ENCODE assay signal across 21 cellular contexts in the genomic region with DNA sequence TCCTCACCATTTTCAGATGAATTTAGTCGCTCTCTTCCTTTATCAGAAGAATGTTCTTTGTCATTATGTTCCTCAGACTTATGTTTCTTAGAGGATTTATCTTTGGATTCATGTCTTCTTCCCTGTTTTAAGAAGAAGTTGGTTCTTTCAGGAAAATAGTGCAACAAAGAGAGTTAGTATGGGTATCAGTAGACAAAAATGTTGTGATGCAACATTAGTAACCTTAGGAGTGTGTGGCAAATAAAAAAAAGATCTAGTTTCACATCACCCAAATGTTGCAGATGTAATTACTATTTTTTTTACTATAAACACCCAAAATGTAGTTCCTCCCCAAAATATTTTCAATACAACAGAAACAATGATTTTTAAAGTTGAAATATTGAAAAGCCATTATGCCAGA. TPM values are rescaled to one million over a fixed set of nuclear protein-coding genes. Genes with fewer than 3 reads are reported as not detected.
DNase-seq lines count a peak whose midpoint lies in the region; ATAC-seq and TF ChIP-seq lines count a peak whose summit lies in the region.
"Had no signal": no experiment of that assay in that cellular context is flagged by ENCODE, and none has a peak within 500 bp of the region (broad histone marks: within the 10 kb centered on the region; RNA-seq: fewer than 3 reads in every experiment).

No MANE protein-coding gene starts in this region.

- TF ChIP-seq EP300 in suprapubic skin (IDR thresholded peaks at IDR 0.05) = no peak

- ATAC-seq in WTC11 (no peak), psoas muscle (no peak), sciatic nerve (no peak), right cardiac atrium (no peak)
- no peak for ATAC-seq in central memory CD8-positive, alpha-beta T cell (replicated peaks; ENCODE audit: extremely low read depth, poor library complexity, severe bottlenecking)
- ATAC-seq: GM23338, lower lobe of right lung had no signal

- POLR2A ChIA-PET in activated CD4-positive, alpha-beta T cell treated with anti-CD3 and anti-CD28 coated beads, Interleukin-2, amount 10 ng/mL, durations not matched to agents 7 days and 5 days (lab: Charles Lee) = interaction anchor here (0.6 kb wide), 1 partner anchor 23 kb away, joined by 3 read pairs; no protein-coding TSS in a partner anchor
- POLR2A ChIA-PET in WTC11 (lab: Charles Lee) = no interaction called here

- H3K36me3 Mint-ChIP-seq in activated CD4-positive, alpha-beta T cell treated with anti-CD3 and anti-CD28 coated beads, Interleukin-2, amount 10 ng/mL, durations not matched to agents 7 days and 5 days (ENCODE audit: low read depth) = peaks cover 81% of the 10 kb centered on the region
- H3K36me3 Mint-ChIP-seq in WTC11 = peaks cover 85% of the 10 kb centered on the region
- H3K36me3 Mint-ChIP-seq in central memory CD8-positive, alpha-beta T cell (ENCODE audit: insufficient read depth) = peaks cover 86% of the 10 kb centered on the region

- no peak overlapping the region for H3K4me3 Mint-ChIP-seq in activated CD4-positive, alpha-beta T cell treated with anti-CD3 and anti-CD28 coated beads, Interleukin-2, amount 10 ng/mL, durations not matched to agents 7 days and 5 days
- no peak overlapping the region for H3K4me3 Mint-ChIP-seq in WTC11
- no peak overlapping the region for H3K4me3 Mint-ChIP-seq in central memory CD8-positive, alpha-beta T cell
- H3K4me3 Mint-ChIP-seq: GM23338, naive B cell had no signal

- no peaks in the 10 kb centered on the region for H3K27me3 ChIP-seq in psoas muscle (ENCODE audit: insufficient read depth in 3 of 3, low read length in 2 of 3)
- no peaks in the 10 kb centered on the region for H3K27me3 ChIP-seq in suprapubic skin
- no peaks in the 10 kb centered on the region for H3K27me3 ChIP-seq in right cardiac atrium (ENCODE audit: control insufficient read depth, insufficient read depth)
- H3K27me3 ChIP-seq: ascending aorta, SJCRH30 had no signal

- peak overlapping the region; percentile 20 for H3K27ac Mint-ChIP-seq in activated CD4-positive, alpha-beta T cell treated with anti-CD3 and anti-CD28 coated beads, Interleukin-2, amount 10 ng/mL, durations not matched to agents 7 days and 5 days
- peak overlapping the region; percentile 30; the same call in 1 of the 2 replicates for H3K27ac Mint-ChIP-seq in WTC11
- peak overlapping the region; percentile 46 for H3K27ac Mint-ChIP-seq in central memory CD8-positive, alpha-beta T cell (ENCODE audit: low read depth)
- H3K27ac Mint-ChIP-seq: GM23338, naive B cell had no signal

- 92 to 97% (median 92%) methylated on average over 1 of the region's 1 CpG for WGBS in psoas muscle, 3 donors
- WGBS in suprapubic skin = 88% methylated on average over 1 of the region's 1 CpG
- 94% methylated on average over 1 of the region's 1 CpG for WGBS in right cardiac atrium

- CTCF ChIA-PET in activated CD4-positive, alpha-beta T cell treated with anti-CD3 and anti-CD28 coated beads, Interleukin-2, amount 10 ng/mL, durations not matched to agents 7 days and 5 days (lab: Charles Lee) = no interaction called here
- CTCF ChIA-PET in WTC11 (lab: Charles Lee) = no interaction called here

- TF ChIP-seq CTCF in WTC11 (IDR thresholded peaks at IDR 0.05) (no peak), psoas muscle (IDR thresholded peaks at IDR 0.05) (no peak), suprapubic skin (IDR thresholded peaks at IDR 0.05) (no peak)

- TF ChIP-seq POLR2A in suprapubic skin (IDR thresholded peaks at IDR 0.05) = no peak

- H3K27ac ChIP-seq in psoas muscle = peak overlapping the region; percentile 19
- H3K27ac ChIP-seq in suprapubic skin = no peak overlapping the region
- no peak overlapping the region for H3K27ac ChIP-seq in right cardiac atrium (ENCODE audit: low read length)
- H3K27ac ChIP-seq: ascending aorta, lower lobe of right lung, PC-9, SJCRH30, thoracic aorta had no signal

- H3K4me3 ChIP-seq in psoas muscle = no peak overlapping the region
- H3K4me3 ChIP-seq in suprapubic skin = no peak overlapping the region
- H3K4me3 ChIP-seq in right cardiac atrium (ENCODE audit: low read length) = no peak overlapping the region
- H3K4me3 ChIP-seq: ascending aorta, GM23338, lower lobe of right lung, PC-9, SJCRH30, thoracic aorta had no signal

- DNase-seq in activated CD4-positive, alpha-beta T cell treated with anti-CD3 and anti-CD28 coated beads, Interleukin-2, amount 10 ng/mL, durations not matched to agents 7 days and 5 days = no peak
- DNase-seq in activated CD4-positive, alpha-beta T cell treated with anti-CD3 and anti-CD28 coated beads for 1 hour = no peak
- no peak for DNase-seq in WTC11 (ENCODE audit: low spot score)
- DNase-seq in central memory CD8-positive, alpha-beta T cell (ENCODE audit: low spot score in 2 of 2) = no peak
- no peak for DNase-seq in psoas muscle
- DNase-seq in suprapubic skin (ENCODE audit: low spot score in 2 of 2) = no peak
- no peak for DNase-seq in sciatic nerve (ENCODE audit: low spot score)
- DNase-seq in right cardiac atrium = no peak
- DNase-seq: activated CD4-positive, alpha-beta T cell treated with anti-CD3 and anti-CD28 coated beads for 48 hours; hippocampal formation; islet precursor cell; lower lobe of right lung; MM.1S; naive B cell; NCI-H1694; PC-9; SJCRH30; stimulated activated CD4-positive, alpha-beta T cell treated with anti-CD3 and anti-CD28 coated beads, Interleukin-4, amount 100 ng/mL, for 4 hours had no signal

- no peaks in the 10 kb centered on the region for H3K9me3 ChIP-seq in psoas muscle
- no peaks in the 10 kb centered on the region for H3K9me3 ChIP-seq in suprapubic skin
- no peaks in the 10 kb centered on the region for H3K9me3 ChIP-seq in right cardiac atrium (ENCODE audit: control insufficient read depth, low read length)
- H3K9me3 ChIP-seq: ascending aorta, lower lobe of right lung, SJCRH30, thoracic aorta had no signal

- intact Hi-C loops in psoas muscle (cut with DNase I) (loop anchor here (5.0 to 10.0 kb wide), 3 partner anchors 42 to 1106 kb away; no protein-coding TSS in a partner anchor), sciatic nerve (cut with DNase I) (no loop called here), right cardiac atrium (cut with DNase I) (no loop called here)

- no peaks in the 10 kb centered on the region for H3K9me3 Mint-ChIP-seq in activated CD4-positive, alpha-beta T cell treated with anti-CD3 and anti-CD28 coated beads, Interleukin-2, amount 10 ng/mL, durations not matched to agents 7 days and 5 days
- H3K9me3 Mint-ChIP-seq in WTC11 = no peaks in the 10 kb centered on the region
- no peaks in the 10 kb centered on the region for H3K9me3 Mint-ChIP-seq in central memory CD8-positive, alpha-beta T cell
- H3K9me3 Mint-ChIP-seq: GM23338, naive B cell had no signal

- peaks cover 66% of the 10 kb centered on the region for H3K4me1 Mint-ChIP-seq in activated CD4-positive, alpha-beta T cell treated with anti-CD3 and anti-CD28 coated beads, Interleukin-2, amount 10 ng/mL, durations not matched to agents 7 days and 5 days
- H3K4me1 Mint-ChIP-seq in WTC11 = peaks cover 10% of the 10 kb centered on the region
- peaks cover 51% of the 10 kb centered on the region for H3K4me1 Mint-ChIP-seq in central memory CD8-positive, alpha-beta T cell

- H3K27me3 Mint-ChIP-seq in activated CD4-positive, alpha-beta T cell treated with anti-CD3 and anti-CD28 coated beads, Interleukin-2, amount 10 ng/mL, durations not matched to agents 7 days and 5 days = no peaks in the 10 kb centered on the region
- no peaks in the 10 kb centered on the region for H3K27me3 Mint-ChIP-seq in WTC11 (ENCODE audit: low read depth)
- H3K27me3 Mint-ChIP-seq in central memory CD8-positive, alpha-beta T cell = no peaks in the 10 kb centered on the region
- H3K27me3 Mint-ChIP-seq: naive B cell had no signal

- H3K4me1 ChIP-seq in psoas muscle (peaks cover 31% of the 10 kb centered on the region), suprapubic skin (peaks cover 20% of the 10 kb centered on the region), right cardiac atrium (ENCODE audit: control insufficient read depth, insufficient read depth, low read length) (peaks cover 3% of the 10 kb centered on the region)

- peaks cover 12 to 95% of the 10 kb centered on the region in 2 donors for H3K36me3 ChIP-seq in psoas muscle (ENCODE audit: insufficient read depth in 1 of 2, low read depth in 1 of 2)
- peaks cover 85% of the 10 kb centered on the region for H3K36me3 ChIP-seq in suprapubic skin

RNA-seq across cellular contexts. Expression of gene RSRC2, which starts 7.8 kb away (rescaled TPM):
- total RNA-seq in activated CD4-positive, alpha-beta T cell treated with anti-CD3 and anti-CD28 coated beads, Interleukin-2, amount 10 ng/mL, durations not matched to agents 7 days and 5 days = 10 to 100 TPM; 79.6 to 82.3 TPM
- 78.3 to 93.1 TPM (median 82.4 TPM) in 3 replicates for total RNA-seq in WTC11 (2021)
- 10 to 100 TPM; 44.0 to 64.6 (median 53.3) TPM for total RNA-seq in psoas muscle
- 10 to 100 TPM; 50.9 to 83.4 (median 54.2) TPM for polyA plus RNA-seq in psoas muscle
- 100 to 1,000 TPM in 1 of 4 donors, 10 to 100 TPM in 3; 46.7 to 155 (median 53.5) TPM for total RNA-seq in suprapubic skin
- total RNA-seq in sciatic nerve = 93.1 TPM
- total RNA-seq in right cardiac atrium = 10 to 100 TPM; 40.2 to 49.6 (median 44.1) TPM
- 47.5 TPM for polyA plus RNA-seq in right cardiac atrium

RNA-seq across cellular contexts. Expression of gene KNTC1, which starts 8.1 kb away (rescaled TPM):
- 100 to 1,000 TPM; 124 to 136 TPM for total RNA-seq in activated CD4-positive, alpha-beta T cell treated with anti-CD3 and anti-CD28 coated beads, Interleukin-2, amount 10 ng/mL, durations not matched to agents 7 days and 5 days
- 78.3 to 85.1 TPM (median 83.4 TPM) in 3 replicates for total RNA-seq in WTC11 (2021)
- total RNA-seq in psoas muscle = 1 to 10 TPM; 1.5 to 2.5 (median 2.2) TPM
- polyA plus RNA-seq in psoas muscle = 1 to 10 TPM; 1.7 to 3.3 (median 1.8) TPM
- 10 to 100 TPM in 3 of 4 donors, 1 to 10 TPM in 1; 8.6 to 44.4 (median 13.2) TPM for total RNA-seq in suprapubic skin
- 11.3 TPM for total RNA-seq in sciatic nerve
- total RNA-seq in right cardiac atrium = 1 to 10 TPM; 2.7 to 4.7 (median 4.2) TPM
- 2.7 TPM for polyA plus RNA-seq in right cardiac atrium

RNA-seq across cellular contexts. Expression of gene ZCCHC8, which starts 18.2 kb away (rescaled TPM):
- total RNA-seq in activated CD4-positive, alpha-beta T cell treated with anti-CD3 and anti-CD28 coated beads, Interleukin-2, amount 10 ng/mL, durations not matched to agents 7 days and 5 days = 10 to 100 TPM; 45.1 to 50.2 TPM
- 24.3 to 28.4 TPM (median 25.7 TPM) in 3 replicates for total RNA-seq in WTC11 (2021)
- total RNA-seq in psoas muscle = 10 to 100 TPM; 10.9 to 22.2 (median 14.3) TPM
- polyA plus RNA-seq in psoas muscle = 10 to 100 TPM; 10.9 to 21.3 (median 19.5) TPM
- 10 to 100 TPM; 21.5 to 49.7 (median 30.2) TPM for total RNA-seq in suprapubic skin
- total RNA-seq in sciatic nerve = 27.1 TPM
- 10 to 100 TPM; 10.7 to 11.7 (median 10.8) TPM for total RNA-seq in right cardiac atrium
- 11.6 TPM for polyA plus RNA-seq in right cardiac atrium

Comparison
In these comparisons a context has a peak if more than half of its experiments do, and no peak if none do; other contexts are left out.
1. intact Hi-C loops: an anchor here in psoas muscle (5.0 to 10.0 kb wide); none called in sciatic nerve and right cardiac atrium.